Comparison of ENCODE assay signal across 22 cellular contexts in the genomic region with DNA sequence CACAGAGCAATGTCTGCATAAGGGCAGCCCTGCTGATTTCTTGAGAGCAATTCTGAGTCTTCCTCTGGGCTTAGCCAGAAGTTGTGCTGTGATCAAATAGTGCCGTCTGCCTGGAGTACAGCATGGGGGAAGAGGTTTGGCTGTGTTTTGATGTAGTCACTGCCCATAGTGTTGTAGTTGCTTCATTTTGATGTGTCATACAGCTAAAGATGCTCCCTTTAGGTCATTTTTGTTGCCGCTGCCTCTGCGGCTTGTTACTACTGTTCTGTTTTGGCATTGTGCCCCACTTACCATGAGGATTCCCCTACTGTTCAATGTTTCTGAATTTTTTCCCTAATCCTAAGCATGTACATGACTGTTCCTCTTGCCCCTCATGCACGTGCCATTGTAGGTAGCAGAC. TPM values are rescaled to one million over a fixed set of nuclear protein-coding genes. Genes with fewer than 3 reads are reported as not detected.
A peak's percentile ranks its signal among the peaks of the same experiment; 100 is the strongest.
DNase-seq lines count a peak whose midpoint lies in the region; ATAC-seq and TF ChIP-seq lines count a peak whose summit lies in the region.
"Had no signal": no experiment of that assay in that cellular context is flagged by ENCODE, and none has a peak within 500 bp of the region (broad histone marks: within the 10 kb centered on the region; RNA-seq: fewer than 3 reads in every experiment).

No MANE protein-coding gene starts in this region.

- H3K9me3 ChIP-seq in H9 (ENCODE audit: control insufficient read depth, low read depth, low read length) (no peaks in the 10 kb centered on the region), adipocyte (ENCODE audit: control insufficient read depth, low read length) (no peaks in the 10 kb centered on the region)
- H3K9me3 ChIP-seq: BLaER1 treated with 17β-estradiol and CSF1 and Interleukin-3, amounts not matched to agents 10 nM and 100 nM; body of pancreas; gastroesophageal sphincter; prostate gland; spleen had no signal

- DNase-seq in DMS53 treated with DMSO at 0.1 percent for 48 hours (lab: John Stamatoyannopoulos, UW; ENCODE audit: unreplicated experiment) (peak; percentile 81), H9 (peak; percentile 11), adipocyte (ENCODE audit: low read depth) (peak; percentile 38), osteocyte (ENCODE audit: extremely low spot score, unreplicated experiment) (peak; percentile 19)
- DNase-seq in stimulated activated CD8-positive, alpha-beta memory T cell treated with anti-CD3 and anti-CD28 coated beads, Interleukin-4, amount 100 ng/mL, for 48 hours, result no peak
- DNase-seq: activated CD4-positive, alpha-beta memory T cell treated with anti-CD3 and anti-CD28 coated beads, Interleukin-2, amount 10 ng/mL, durations not matched to agents 7 days and 5 days; body of pancreas; left cardiac atrium; NCI-H446 treated with DMSO at 0.1 percent for 48 hours; OCI-M1; SIG-M5; spleen had no signal

- H4K20me1 ChIP-seq in H9 (ENCODE audit: control insufficient read depth, insufficient read depth, insufficient read length), result no peaks in the 10 kb centered on the region

- H4K5ac ChIP-seq in H9 (ENCODE audit: insufficient read length, low read depth, low read length), result no peak overlapping the region

- H3K23ac ChIP-seq in H9 (ENCODE audit: insufficient read length, low read depth, low read length), result no peak overlapping the region

- H3K14ac ChIP-seq in H9 (ENCODE audit: insufficient read depth, low read length), result no peak overlapping the region

- H3K9ac ChIP-seq in H9 (ENCODE audit: extremely low read depth, insufficient read length, low read length), result no peak overlapping the region
- no peak overlapping the region for H3K9ac ChIP-seq in adipocyte (ENCODE audit: low read length)
- H3K9ac ChIP-seq: BLaER1 treated with 17β-estradiol and CSF1 and Interleukin-3, amounts not matched to agents 10 nM and 100 nM; KMS-11 had no signal

- H3K27me3 ChIP-seq in H9 (ENCODE audit: insufficient read depth, low read length) (no peaks in the 10 kb centered on the region), adipocyte (replicated peaks; ENCODE audit: control insufficient read depth, insufficient read depth, low read length) (no peaks in the 10 kb centered on the region)
- H3K27me3 ChIP-seq: BLaER1 treated with 17β-estradiol and CSF1 and Interleukin-3, amounts not matched to agents 10 nM and 100 nM; body of pancreas; gastroesophageal sphincter; spleen had no signal

- H3K4ac ChIP-seq in H9 (ENCODE audit: low read depth, low read length), result no peak overlapping the region

- no peaks in the 10 kb centered on the region for H3K4me1 ChIP-seq in H9 (ENCODE audit: insufficient read depth, low read length)
- peaks cover 16% of the 10 kb centered on the region for H3K4me1 ChIP-seq in adipocyte (ENCODE audit: control insufficient read depth, insufficient read depth, low read length)
- H3K4me1 ChIP-seq: gastroesophageal sphincter, prostate gland, spleen had no signal

- peaks cover 45% of the 10 kb centered on the region for H3K36me3 ChIP-seq in adipocyte (ENCODE audit: control insufficient read depth, insufficient read depth, low read length, severe bottlenecking)
- H3K36me3 ChIP-seq: prostate gland had no signal

- no peaks in the 10 kb centered on the region for H3K9me3 Mint-ChIP-seq in H9
- no peaks in the 10 kb centered on the region for H3K9me3 Mint-ChIP-seq in osteocyte (ENCODE audit: unreplicated experiment)
- H3K9me3 Mint-ChIP-seq: activated CD4-positive, alpha-beta memory T cell treated with anti-CD3 and anti-CD28 coated beads, Interleukin-2, amount 10 ng/mL, durations not matched to agents 7 days and 5 days; activated naive CD4-positive, alpha-beta T cell treated with anti-CD3 and anti-CD28 coated beads, Interleukin-2, amount 50 U/mL, for 72 hours; T-helper 1 cell treated with Interleukin-12 subunit alpha and Interleukin-12 subunit beta and Interleukin-4 antibody, amounts not matched to agents 30 μg/mL and 1 μg/mL, for 36 hours had no signal

- no peaks in the 10 kb centered on the region for H3K4me1 Mint-ChIP-seq in H9
- H3K4me1 Mint-ChIP-seq in osteocyte (ENCODE audit: unreplicated experiment), result peaks cover 8% of the 10 kb centered on the region
- H3K4me1 Mint-ChIP-seq: activated CD4-positive, alpha-beta memory T cell treated with anti-CD3 and anti-CD28 coated beads, Interleukin-2, amount 10 ng/mL, durations not matched to agents 7 days and 5 days had no signal

- H3K27ac ChIP-seq in H9 (ENCODE audit: insufficient read length, low read depth, low read length), result no peak overlapping the region
- H3K27ac ChIP-seq: BLaER1 treated with 17β-estradiol and CSF1 and Interleukin-3, amounts not matched to agents 10 nM and 100 nM; body of pancreas; coronary artery; gastroesophageal sphincter; KMS-11; prostate gland; spleen had no signal

- no peak overlapping the region for H2BK5ac ChIP-seq in H9 (ENCODE audit: insufficient read length, low read length)

- no peak overlapping the region for H3K56ac ChIP-seq in H9 (ENCODE audit: insufficient read length, low read depth, low read length)

- H4K91ac ChIP-seq in H9 (ENCODE audit: insufficient read length, low read depth, low read length), result no peak overlapping the region

- no CpG with 5 or more reads among the region's 4 CpGs for WGBS in H9 (ENCODE audit: extremely low coverage, insufficient read length, low lambda C conversion rate)

- H4K8ac ChIP-seq in H9 (replicated peaks; ENCODE audit: insufficient read length, low read depth, low read length), result no peak overlapping the region

- ATAC-seq in HG02588 (IDR thresholded peaks at IDR 0.05; ENCODE audit: unreplicated experiment), result no peak
- no peak for ATAC-seq in GM19467 (IDR thresholded peaks at IDR 0.05; ENCODE audit: unreplicated experiment)
- ATAC-seq: activated naive CD4-positive, alpha-beta T cell treated with anti-CD3 and anti-CD28 coated beads, Interleukin-2, amount 50 U/mL, for 72 hours; body of pancreas; gastroesophageal sphincter; HCT116; left cardiac atrium had no signal

- no peak overlapping the region for H3K4me2 ChIP-seq in H9 (ENCODE audit: insufficient read depth, insufficient read length, low read length)
- H3K4me2 ChIP-seq: BLaER1 treated with 17β-estradiol and CSF1 and Interleukin-3, amounts not matched to agents 10 nM and 100 nM; KMS-11 had no signal

- no peak overlapping the region for H2AK5ac ChIP-seq in H9 (ENCODE audit: insufficient read length, low read length)

- no peak overlapping the region for H2BK12ac ChIP-seq in H9 (ENCODE audit: insufficient read length, low read depth, low read length)

- H3K4me3 Mint-ChIP-seq in H9 (no peak overlapping the region), osteocyte (ENCODE audit: unreplicated experiment) (no peak overlapping the region)
- H3K4me3 Mint-ChIP-seq: activated CD4-positive, alpha-beta memory T cell treated with anti-CD3 and anti-CD28 coated beads, Interleukin-2, amount 10 ng/mL, durations not matched to agents 7 days and 5 days; T-helper 1 cell treated with Interleukin-12 subunit alpha and Interleukin-12 subunit beta and Interleukin-4 antibody, amounts not matched to agents 30 μg/mL and 1 μg/mL, for 36 hours had no signal

- H2BK15ac ChIP-seq in H9 (ENCODE audit: low read depth, low read length), result no peak overlapping the region

- H3T11ph ChIP-seq in H9 (ENCODE audit: low read length), result no peak overlapping the region

- H3K27ac Mint-ChIP-seq in H9 (peak overlapping the region in 1 of 3 experiments; percentile 11; a peak in 2 of 7 replicates), osteocyte (ENCODE audit: unreplicated experiment) (no peak overlapping the region)
- H3K27ac Mint-ChIP-seq: activated CD4-positive, alpha-beta memory T cell treated with anti-CD3 and anti-CD28 coated beads, Interleukin-2, amount 10 ng/mL, durations not matched to agents 7 days and 5 days; activated naive CD4-positive, alpha-beta T cell treated with anti-CD3 and anti-CD28 coated beads, Interleukin-2, amount 50 U/mL, for 72 hours; T-helper 1 cell treated with Interleukin-12 subunit alpha and Interleukin-12 subunit beta and Interleukin-4 antibody, amounts not matched to agents 30 μg/mL and 1 μg/mL, for 36 hours had no signal

- TF ChIP-seq CTCF in H9 (conservative IDR thresholded peaks at IDR 0.05), result no peak
- no peak for TF ChIP-seq CTCF in osteocyte (IDR thresholded peaks at IDR 0.05)

- no peaks in the 10 kb centered on the region for H3K79me2 ChIP-seq in H9 (ENCODE audit: insufficient read depth, low read length)

- H3K18ac ChIP-seq in H9 (ENCODE audit: insufficient read length, low read depth, low read length), result no peak overlapping the region

- peaks cover 10 to 45% (median 30%) of the 10 kb centered on the region in 3 experiments; a peak in 6 of 7 replicates for H3K36me3 Mint-ChIP-seq in H9 (ENCODE audit: insufficient read depth in 1 of 3, low read depth in 3 of 3)
- peaks cover 58% of the 10 kb centered on the region for H3K36me3 Mint-ChIP-seq in osteocyte (ENCODE audit: unreplicated experiment)

- H2AFZ ChIP-seq in H9 (ENCODE audit: low read length), result no peak overlapping the region

- no peaks in the 10 kb centered on the region for H3K79me1 ChIP-seq in H9 (ENCODE audit: insufficient read depth, low read depth, low read length, poor library complexity, severe bottlenecking)

- no peaks in the 10 kb centered on the region for H3K27me3 Mint-ChIP-seq in H9 (ENCODE audit: low read depth)
- no peaks in the 10 kb centered on the region for H3K27me3 Mint-ChIP-seq in osteocyte (ENCODE audit: unreplicated experiment)
- H3K27me3 Mint-ChIP-seq: activated CD4-positive, alpha-beta memory T cell treated with anti-CD3 and anti-CD28 coated beads, Interleukin-2, amount 10 ng/mL, durations not matched to agents 7 days and 5 days had no signal

- no peak overlapping the region for H2BK20ac ChIP-seq in H9 (ENCODE audit: low read depth, low read length, poor library complexity, severe bottlenecking)

- no peak overlapping the region for H3K4me3 ChIP-seq in adipocyte (ENCODE audit: low read length)
- H3K4me3 ChIP-seq: BLaER1 treated with 17β-estradiol and CSF1 and Interleukin-3, amounts not matched to agents 10 nM and 100 nM; body of pancreas; coronary artery; gastroesophageal sphincter; prostate gland; spleen had no signal

- no peak overlapping the region for H2BK120ac ChIP-seq in H9 (ENCODE audit: low read depth, low read length, poor library complexity, severe bottlenecking)

- H3K23me2 ChIP-seq in H9 (ENCODE audit: insufficient read length, low read depth, low read length, poor library complexity, severe bottlenecking), result no peaks in the 10 kb centered on the region

RNA-seq across cellular contexts. Expression of a gene that starts 23.0 kb away (rescaled TPM):
- 14.1 and 15.0 TPM in 2 replicates for total RNA-seq in H9 (2021)
- total RNA-seq in osteocyte, result 42.5 and 45.5 TPM in 2 replicates
